In genomic region chr2:172415759-172416158, GRCh38 we compare ENCODE assay signal across 19 cellular contexts. TPM values are rescaled to one million over a fixed set of nuclear protein-coding genes. Genes with fewer than 3 reads are reported as not detected.
DNase-seq lines count a peak whose midpoint lies in the region; ATAC-seq and TF ChIP-seq lines count a peak whose summit lies in the region.
"Had no signal": no experiment of that assay in that cellular context is flagged by ENCODE, and none has a peak within 500 bp of the region (broad histone marks: within the 10 kb centered on the region; RNA-seq: fewer than 3 reads in every experiment).

No MANE protein-coding gene starts in this region.

- H3K4me1 ChIP-seq in Loucy (ENCODE audit: insufficient read depth, low read length, poor library complexity, severe bottlenecking): peaks cover 12% of the 10 kb centered on the region
- no peaks in the 10 kb centered on the region for H3K4me1 ChIP-seq in testis

- H3K4me3 Mint-ChIP-seq in nephron progenitor cell: no peak overlapping the region
- H3K4me3 Mint-ChIP-seq: B cell; CD4-positive, alpha-beta memory T cell had no signal

- H3K9me3 Mint-ChIP-seq in nephron progenitor cell: peaks cover 19% of the 10 kb centered on the region

- H4K20me1 ChIP-seq in Loucy (ENCODE audit: insufficient read depth, low read length, poor library complexity, severe bottlenecking): no peaks in the 10 kb centered on the region

- no peaks in the 10 kb centered on the region for H3K27me3 ChIP-seq in Loucy (ENCODE audit: insufficient read depth, low read length, poor library complexity, severe bottlenecking)
- H3K27me3 ChIP-seq in testis: no peaks in the 10 kb centered on the region
- H3K27me3 ChIP-seq: MG63 had no signal

- peak overlapping the region; percentile 7 for H3K4me2 ChIP-seq in Loucy (ENCODE audit: low read depth, low read length, poor library complexity, severe bottlenecking)
- H3K4me2 ChIP-seq: KMS-11 had no signal

- no peaks in the 10 kb centered on the region for H3K36me3 ChIP-seq in Loucy (ENCODE audit: insufficient read depth, low read length)
- no peaks in the 10 kb centered on the region for H3K36me3 ChIP-seq in testis (ENCODE audit: low read depth, missing control alignments)
- H3K36me3 ChIP-seq: MG63 had no signal

- intact Hi-C loops in testis (cut with DNase I; ENCODE audit: low total_unique reads): no loop called here

- no peak for ATAC-seq in GM21825 (IDR thresholded peaks at IDR 0.05; ENCODE audit: unreplicated experiment)
- ATAC-seq: HepG2, SK-N-SH treated with all-trans-retinoic acid at 6 μM for 48 hours had no signal

- peak overlapping the region; percentile 15 for H3K27ac Mint-ChIP-seq in nephron progenitor cell
- H3K27ac Mint-ChIP-seq: B cell; CD4-positive, alpha-beta memory T cell had no signal

- H3K36me3 Mint-ChIP-seq in nephron progenitor cell (ENCODE audit: low read depth): no peaks in the 10 kb centered on the region
- H3K36me3 Mint-ChIP-seq: CD4-positive, alpha-beta memory T cell had no signal

- H3K9me3 ChIP-seq in Loucy (ENCODE audit: insufficient read depth, low read depth, low read length) (no peaks in the 10 kb centered on the region), testis (no peaks in the 10 kb centered on the region)

- 71 to 83% methylated on average over 3 of the region's 3 CpGs for WGBS in testis, 2 donors

- peaks cover 3% of the 10 kb centered on the region for H3K27me3 Mint-ChIP-seq in nephron progenitor cell (ENCODE audit: low read depth, poor library complexity)

- H3K4me1 Mint-ChIP-seq in nephron progenitor cell: peaks cover 15% of the 10 kb centered on the region
- H3K4me1 Mint-ChIP-seq: B cell had no signal

- TF ChIP-seq CTCF in Loucy (conservative IDR thresholded peaks at IDR 0.05; ENCODE audit: low read length) (no peak), nephron progenitor cell (IDR thresholded peaks at IDR 0.05) (no peak), testis (IDR thresholded peaks at IDR 0.05) (no peak)

- H3F3A ChIP-seq in Loucy (ENCODE audit: low read depth): no peaks in the 10 kb centered on the region

- no peaks in the 10 kb centered on the region for H3K79me2 ChIP-seq in Loucy (ENCODE audit: insufficient read depth, low read length)

- H3K9ac ChIP-seq in Loucy (ENCODE audit: low read depth, low read length, poor library complexity, severe bottlenecking): no peak overlapping the region
- H3K9ac ChIP-seq: KMS-11 had no signal

- H2AFZ ChIP-seq in Loucy (ENCODE audit: low read length): peak overlapping the region; percentile 8; the same call in 1 of the 2 replicates

- H3K27ac ChIP-seq in testis: no peak overlapping the region
- H3K27ac ChIP-seq: KMS-11 had no signal

- H3K4me3 ChIP-seq in Loucy (ENCODE audit: low read length, poor library complexity, severe bottlenecking): no peak overlapping the region
- H3K4me3 ChIP-seq in testis: no peak overlapping the region
- H3K4me3 ChIP-seq: MG63 had no signal

- H3K9me2 ChIP-seq in Loucy (replicated peaks; ENCODE audit: low read depth, low read length): no peaks in the 10 kb centered on the region

- TF ChIP-seq POLR2A in testis (IDR thresholded peaks at IDR 0.05): no peak

- peak; percentile 86 for DNase-seq in DMS79 treated with DMSO at 0.1 percent for 48 hours (lab: John Stamatoyannopoulos, UW)
- peak; percentile 79 for DNase-seq in NCI-H526 treated with DMSO at 0.1 percent for 48 hours (lab: John Stamatoyannopoulos, UW)
- no peak for DNase-seq in nephron progenitor cell
- no peak for DNase-seq in NK-92 (lab: John Stamatoyannopoulos, UW; ENCODE audit: unreplicated experiment)
- DNase-seq in activated CD8-positive, alpha-beta memory T cell treated with anti-CD3 and anti-CD28 coated beads for 24 hours: no peak
- DNase-seq in testis: no peak
- DNase-seq: Calu3; CD4-positive, alpha-beta memory T cell; MG63; NCI-H1092; NCI-H1694 treated with DMSO at 0.1 percent for 48 hours; NCI-H748 treated with DMSO at 0.1 percent for 48 hours; SHP77 had no signal

RNA-seq across cellular contexts. Expression of gene ITGA6, which starts 11.6 kb away (rescaled TPM):
- 100 to 1,000 TPM; 166 to 232 TPM for total RNA-seq in testis
- 57.5 TPM for polyA plus RNA-seq in testis (ENCODE audit: insufficient read depth, low read depth, low replicate concordance)

Comparison
In these comparisons a context has a peak if more than half of its experiments do, and no peak if none do; other contexts are left out.
1. DNase-seq: peak in DMS79 treated with DMSO at 0.1 percent for 48 hours (single experiment) and NCI-H526 treated with DMSO at 0.1 percent for 48 hours (single experiment); none in nephron progenitor cell (single experiment), NK-92 (single experiment), activated CD8-positive, alpha-beta memory T cell treated with anti-CD3 and anti-CD28 coated beads for 24 hours (single experiment) and testis (single experiment).